ENCODE assay signal across 26 cellular contexts in the genomic region with DNA sequence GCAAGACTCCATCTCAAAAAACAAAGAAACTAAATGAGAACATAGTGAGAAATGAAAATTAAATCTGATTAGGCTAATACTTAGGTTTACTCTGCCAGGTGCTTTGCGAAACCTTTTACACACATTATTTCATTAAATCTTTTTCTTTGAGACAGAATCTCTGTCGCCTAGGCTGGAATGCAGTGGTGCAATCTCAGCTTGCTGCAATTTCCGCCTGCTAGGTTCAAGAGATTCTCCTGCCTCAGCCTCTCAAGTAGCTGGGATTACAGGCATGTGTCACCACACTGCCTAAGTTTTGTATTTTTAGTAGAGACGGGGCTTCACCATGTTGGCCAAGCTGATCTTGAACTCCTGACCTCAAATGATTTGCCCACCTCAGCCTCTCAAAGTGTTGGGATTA.
"Had no signal": no experiment of that assay in that cellular context is flagged by ENCODE, and none has a peak within 500 bp of the region (broad histone marks: within the 10 kb centered on the region; RNA-seq: fewer than 3 reads in every experiment).

No MANE protein-coding gene starts in this region.

- DNase-seq: hippocampal formation; immature natural killer cell; islet precursor cell; left ventricle myocardium inferior; mesendoderm; naive B cell; natural killer cell; nephron progenitor cell; occipital lobe; psoas muscle; right lobe of liver; stimulated activated CD4-positive, alpha-beta T cell treated with anti-CD3 and anti-CD28 coated beads, Interleukin-12 subunit alpha, Interleukin-12 subunit beta, amount 100 ng/mL, for 4 hours; stimulated activated CD4-positive, alpha-beta T cell treated with anti-CD3 and anti-CD28 coated beads, Interleukin-15, amount 100 ng/mL, for 24 hours; stimulated activated CD4-positive, alpha-beta T cell treated with anti-CD3 and anti-CD28 coated beads, Interleukin-2, amount 100 ng/mL, for 24 hours; stimulated activated CD4-positive, alpha-beta T cell treated with anti-CD3 and anti-CD28 coated beads, Interleukin-4, amount 100 ng/mL, for 1 hour; stimulated activated naive B cell treated with anti-CD40 and anti-IgM and Interleukin-4, amounts not matched to agents 10 μg/mL and 1 μg/mL and 100 μg/mL, for 72 hours; stimulated activated naive CD8-positive, alpha-beta T cell treated with anti-CD3 and anti-CD28 coated beads, Interleukin-15, Interleukin-2, amounts not matched to agents 100 U/mL and 50 U/mL, for 24 hours; stomach; testis; thyroid gland; transverse colon; upper lobe of right lung had no signal

- H3K4me3 ChIP-seq: left ventricle myocardium inferior, lung, neural progenitor cell, psoas muscle, right atrium auricular region, right lobe of liver, skin epidermis, stomach, testis, thyroid gland, transverse colon, upper lobe of right lung had no signal

- ATAC-seq: natural killer cell; psoas muscle; right lobe of liver; stimulated activated naive B cell treated with anti-CD40 and anti-IgM and Interleukin-4, amounts not matched to agents 10 μg/mL and 1 μg/mL and 100 μg/mL, for 72 hours; stimulated activated naive CD8-positive, alpha-beta T cell treated with anti-CD3 and anti-CD28 coated beads, Interleukin-15, Interleukin-2, amounts not matched to agents 100 U/mL and 50 U/mL, for 24 hours; upper lobe of right lung had no signal
